18 cellular contexts compared by ENCODE assay signal in the genomic region with DNA sequence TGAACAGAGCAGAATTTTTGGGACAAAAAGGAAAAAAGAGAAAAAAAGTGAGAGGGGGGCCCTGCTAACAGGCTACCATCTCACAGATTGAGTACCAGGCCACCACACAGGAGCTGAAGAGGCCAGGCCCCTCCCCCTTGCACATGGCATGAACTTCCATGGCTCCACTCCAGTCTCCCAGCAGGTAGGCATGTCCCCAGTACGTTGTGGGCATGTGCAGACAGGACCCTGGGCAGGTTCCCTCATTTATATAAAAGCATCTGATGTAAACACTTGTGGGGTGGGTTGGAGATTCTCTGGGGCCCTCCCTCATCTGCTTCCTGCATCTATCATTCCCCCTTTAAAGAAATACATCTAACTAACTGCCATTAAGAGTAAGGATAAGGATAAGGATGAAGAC. TPM values are rescaled to one million over a fixed set of nuclear protein-coding genes. Genes with fewer than 3 reads are reported as not detected.
DNase-seq lines count a peak whose midpoint lies in the region; FAIRE-seq and TF ChIP-seq lines count a peak whose summit lies in the region.
"Had no signal": no experiment of that assay in that cellular context is flagged by ENCODE, and none has a peak within 500 bp of the region (broad histone marks: within the 10 kb centered on the region; RNA-seq: fewer than 3 reads in every experiment).

No MANE protein-coding gene starts in this region.

- no peak overlapping the region for H3K9ac ChIP-seq in keratinocyte (ENCODE audit: control insufficient read depth, extremely low read depth, insufficient read depth, low read length)

- FAIRE-seq in keratinocyte (lab: Jason Lieb, UNC) = no peak
- FAIRE-seq: GM12878, GM19239 had no signal

- TF ChIP-seq POLR2A in breast epithelium (IDR thresholded peaks at IDR 0.05) = no peak

- H3K9me3 Mint-ChIP-seq in MCF 10A (ENCODE audit: unreplicated experiment) = no peaks in the 10 kb centered on the region
- H3K9me3 Mint-ChIP-seq: CD4-positive, alpha-beta T cell had no signal

- no peaks in the 10 kb centered on the region for H3K9me1 ChIP-seq in keratinocyte (ENCODE audit: control insufficient read depth, extremely low read depth, insufficient read depth, low read length)

- POLR2A ChIA-PET in MCF 10A (lab: Yijun Ruan, JAX) = interaction anchor here (0.7 kb wide), 1 partner anchor 65 kb away, joined by 5 read pairs; no protein-coding TSS in a partner anchor

- H3K27ac Mint-ChIP-seq in MCF 10A (ENCODE audit: low read depth, unreplicated experiment) = no peak overlapping the region
- H3K27ac Mint-ChIP-seq: CD4-positive, alpha-beta T cell had no signal

- intact Hi-C loops in MCF 10A (cut with micrococcal nuclease) (no loop called here), breast epithelium (cut with DNase I; ENCODE audit: low total_unique reads) (no loop called here)

- H3K79me2 ChIP-seq in keratinocyte (ENCODE audit: control insufficient read depth, insufficient read depth, low read length) = no peaks in the 10 kb centered on the region

- H3K9me3 ChIP-seq in breast epithelium (no peaks in the 10 kb centered on the region), keratinocyte (ENCODE audit: control insufficient read depth, low read depth, low read length) (no peaks in the 10 kb centered on the region)
- H3K9me3 ChIP-seq: A549, HAP-1 had no signal

- no peak overlapping the region for H3K4me2 ChIP-seq in keratinocyte (ENCODE audit: control insufficient read depth, extremely low read depth, insufficient read depth, low read depth, low read length)
- H3K4me2 ChIP-seq: A549 had no signal

- H2AFZ ChIP-seq in keratinocyte (ENCODE audit: control insufficient read depth, low read length) = peak overlapping the region; percentile 46

- peak; percentile 5 for DNase-seq in DMS153 (lab: John Stamatoyannopoulos, UW)
- DNase-seq in DMS153 treated with DMSO at 0.1 percent for 48 hours (lab: John Stamatoyannopoulos, UW; ENCODE audit: unreplicated experiment) = no peak
- DNase-seq in MCF 10A (ENCODE audit: unreplicated experiment) = peak; percentile 27
- DNase-seq in breast epithelium (ENCODE audit: low spot score in 2 of 2) = no peak
- no peak for DNase-seq in keratinocyte (ENCODE audit: low read depth, low spot score)
- no peak for DNase-seq in stimulated activated CD4-positive, alpha-beta T cell treated with anti-CD3 and anti-CD28 coated beads, Interleukin-15, amount 100 ng/mL, for 24 hours
- no peak for DNase-seq in COR-L47 (lab: John Stamatoyannopoulos, UW)
- DNase-seq: AML-193; CD4-positive, alpha-beta T cell; DMS53; DND-41; EL had no signal

- peaks cover 5% of the 10 kb centered on the region for H3K36me3 Mint-ChIP-seq in MCF 10A (ENCODE audit: insufficient read depth, unreplicated experiment)

- BruUV-seq in MCF 10A (replicated peaks; lab: Mats Ljungman, UMichigan) = no TSS peak

- H3K4me3 Mint-ChIP-seq in MCF 10A (ENCODE audit: unreplicated experiment) = no peak overlapping the region
- H3K4me3 Mint-ChIP-seq: CD4-positive, alpha-beta T cell had no signal

- no peaks in the 10 kb centered on the region for H4K20me1 ChIP-seq in keratinocyte (ENCODE audit: control insufficient read depth, extremely low read depth, insufficient read depth, low read length)

- H3K4me1 ChIP-seq in breast epithelium = no peaks in the 10 kb centered on the region
- H3K4me1 ChIP-seq in keratinocyte (ENCODE audit: control insufficient read depth, extremely low read depth, insufficient read depth, low read length) = peaks cover 9% of the 10 kb centered on the region
- H3K4me1 ChIP-seq: A549, HAP-1 had no signal

- H3K4me3 ChIP-seq in breast epithelium (no peak overlapping the region), keratinocyte (ENCODE audit: control insufficient read depth in 2 of 3, extremely low read depth in 1 of 3, insufficient read depth in 2 of 3, low read depth in 1 of 3, low read length in 3 of 3) (no peak overlapping the region)
- H3K4me3 ChIP-seq: A549, GM12878, HAP-1 had no signal

- H3K27me3 Mint-ChIP-seq in MCF 10A (ENCODE audit: insufficient read depth, unreplicated experiment) = no peaks in the 10 kb centered on the region
- H3K27me3 Mint-ChIP-seq: CD4-positive, alpha-beta T cell had no signal

- H3K27ac ChIP-seq in breast epithelium = no peak overlapping the region
- no peak overlapping the region for H3K27ac ChIP-seq in keratinocyte (ENCODE audit: control insufficient read depth, insufficient read depth, low read length)
- H3K27ac ChIP-seq: 22Rv1, A549, C4-2B had no signal

- CTCF ChIA-PET in MCF 10A (lab: Yijun Ruan, JAX) = no interaction called here

- H3K36me3 ChIP-seq in breast epithelium (no peaks in the 10 kb centered on the region), keratinocyte (ENCODE audit: control insufficient read depth in 2 of 2, extremely low read depth in 1 of 2, insufficient read depth in 2 of 2, low read length in 2 of 2) (no peaks in the 10 kb centered on the region)
- H3K36me3 ChIP-seq: HAP-1 had no signal

- TF ChIP-seq CTCF in MCF 10A (IDR thresholded peaks at IDR 0.05; ENCODE audit: unreplicated experiment) = no peak
- no peak for TF ChIP-seq CTCF in breast epithelium (IDR thresholded peaks at IDR 0.05)
- no peak for TF ChIP-seq CTCF in keratinocyte (optimal IDR thresholded peaks at IDR 0.05 in 1 of 3, IDR thresholded peaks at IDR 0.05 in 1 of 3, conservative IDR thresholded peaks at IDR 0.05 in 1 of 3; ENCODE audit: extremely low read depth in 1 of 3, insufficient read depth in 2 of 3, low read length in 3 of 3)

- peaks cover 11% of the 10 kb centered on the region for H3K4me1 Mint-ChIP-seq in MCF 10A (ENCODE audit: insufficient read depth, unreplicated experiment)

- no peaks in the 10 kb centered on the region for H3K27me3 ChIP-seq in breast epithelium
- H3K27me3 ChIP-seq in keratinocyte (ENCODE audit: control insufficient read depth, extremely low read depth, insufficient read depth, low read length) = no peaks in the 10 kb centered on the region

- dilution Hi-C loops in keratinocyte (cut with MboI; ENCODE audit: extremely low pct_ligation_motif_present, low sequenced_read_pairs) = no loop called here

RNA-seq across cellular contexts. Expression of a gene that starts 45.0 kb away (rescaled TPM):
- total RNA-seq in MCF 10A (2022) (4.3 and 6.2 TPM in 2 replicates), breast epithelium (100 to 1,000 TPM in 1 of 3 donors, 10 to 100 TPM in 2; 24.1 to 214 (median 31.5) TPM)
- 19.5 to 33.9 TPM (median 28.1 TPM) in 3 replicates for polyA plus RNA-seq in keratinocyte
- polyA plus RNA-seq in keratinocyte (2011; ENCODE audit: low read depth) = 19.3 TPM
- 25.1 and 37.8 TPM in 2 replicates for polyA plus RNA-seq in keratinocyte (2011; cell fraction: cytosol; rRNA removed)
- polyA plus RNA-seq in keratinocyte (2011; cell fraction: nucleus; rRNA removed) = 30.1 and 33.5 TPM in 2 replicates
- polyA plus RNA-seq in keratinocyte (2012; ENCODE audit: low replicate concordance) = 9.3 and 37.8 TPM in 2 replicates
- 8.8 to 26.9 TPM (median 23.3 TPM) in 3 replicates for polyA minus RNA-seq in keratinocyte
- 6.9 TPM for polyA minus RNA-seq in keratinocyte (2011; cell fraction: cytosol; rRNA and poly(A)+ RNA removed)
- polyA minus RNA-seq in keratinocyte (2011; cell fraction: nucleus; rRNA and poly(A)+ RNA removed) = 14.8 and 37.4 TPM in 2 replicates

Comparison
In these comparisons a context has a peak if more than half of its experiments do, and no peak if none do; other contexts are left out.
1. DNase-seq: peak in DMS153 (single experiment) and MCF 10A (single experiment); none in DMS153 treated with DMSO at 0.1 percent for 48 hours (single experiment), breast epithelium (0 of 2), keratinocyte (single experiment), stimulated activated CD4-positive, alpha-beta T cell treated with anti-CD3 and anti-CD28 coated beads, Interleukin-15, amount 100 ng/mL, for 24 hours (single experiment) and COR-L47 (single experiment).